In genomic region chr12:50050410-50051280, GRCh38 we compare ENCODE assay signal across 9 cellular contexts. TPM values are rescaled to one million over a fixed set of nuclear protein-coding genes. Genes with fewer than 3 reads are reported as not detected.
DNase-seq lines count a peak whose midpoint lies in the region; ATAC-seq and TF ChIP-seq lines count a peak whose summit lies in the region.
"Had no signal": no experiment of that assay in that cellular context is flagged by ENCODE, and none has a peak within 500 bp of the region (broad histone marks: within the 10 kb centered on the region; RNA-seq: fewer than 3 reads in every experiment).

No MANE protein-coding gene starts in this region.

- no peaks in the 10 kb centered on the region for H3K36me3 Mint-ChIP-seq in naive thymus-derived CD4-positive, alpha-beta T cell

- no peaks in the 10 kb centered on the region for H3K36me3 ChIP-seq in naive thymus-derived CD4-positive, alpha-beta T cell (ENCODE audit: control insufficient read depth in 2 of 3, insufficient read depth in 3 of 3, low read length in 3 of 3)

- DNase-seq in AG09309 (ENCODE audit: low read depth), result no peak
- peak; percentile 3 for DNase-seq in NCI-H2227 treated with DMSO at 0.1 percent for 48 hours (lab: John Stamatoyannopoulos, UW)
- DNase-seq in epithelial cell of esophagus (ENCODE audit: low read depth), result peak; percentile 48
- DNase-seq in naive thymus-derived CD4-positive, alpha-beta T cell, result no peak
- no peak for DNase-seq in activated CD8-positive, alpha-beta memory T cell treated with anti-CD3 and anti-CD28 coated beads, Interleukin-2, amount 50 U/mL, for 48 hours
- DNase-seq in mucosa of gallbladder (ENCODE audit: low spot score), result no peak

- H3K9me3 Mint-ChIP-seq in naive thymus-derived CD4-positive, alpha-beta T cell, result peaks cover 0 to under 1% (median 0%) of the 10 kb centered on the region in 11 donors

- POLR2A ChIA-PET in naive thymus-derived CD4-positive, alpha-beta T cell (lab: Charles Lee), result no interaction called here

- H3K27me3 ChIP-seq in naive thymus-derived CD4-positive, alpha-beta T cell (ENCODE audit: control insufficient read depth in 2 of 2, insufficient read depth in 2 of 2, low read length in 2 of 2), result no peaks in the 10 kb centered on the region

- intact Hi-C loops in naive thymus-derived CD4-positive, alpha-beta T cell (cut with micrococcal nuclease), result loop anchor here in 1 of 2 donors (10.0 kb wide), 1 partner anchor 206 kb away; the partner anchor contains the start of gene BCDIN3D

- H3K9me3 ChIP-seq in naive thymus-derived CD4-positive, alpha-beta T cell (ENCODE audit: control insufficient read depth in 2 of 3, low read length in 3 of 3), result no peaks in the 10 kb centered on the region

- H3K27ac ChIP-seq in naive thymus-derived CD4-positive, alpha-beta T cell (ENCODE audit: low read depth, low read length), result no peak overlapping the region

- H3K4me3 ChIP-seq in AG09309 (ENCODE audit: control insufficient read depth, low read depth, low read length) (peak overlapping the region; percentile 26), epithelial cell of esophagus (ENCODE audit: low read length) (peak overlapping the region; percentile 11)
- H3K4me3 ChIP-seq in naive thymus-derived CD4-positive, alpha-beta T cell (ENCODE audit: low read length), result no peak overlapping the region

- H3K4me1 ChIP-seq in naive thymus-derived CD4-positive, alpha-beta T cell (ENCODE audit: control insufficient read depth in 2 of 2, insufficient read depth in 2 of 2, low read length in 2 of 2), result peaks cover 0 to 1% of the 10 kb centered on the region in 2 donors

- peak; percentile 52 for ATAC-seq in naive thymus-derived CD4-positive, alpha-beta T cell
- ATAC-seq in GM21717 (IDR thresholded peaks at IDR 0.05; ENCODE audit: unreplicated experiment) (no peak), GM19463 (IDR thresholded peaks at IDR 0.05; ENCODE audit: unreplicated experiment) (no peak)

- TF ChIP-seq CTCF in AG09309 (IDR thresholded peaks at IDR 0.05; ENCODE audit: control insufficient read depth, insufficient read depth, low read depth, low read length, missing control alignments) (no peak), epithelial cell of esophagus (IDR thresholded peaks at IDR 0.05; ENCODE audit: insufficient read depth, low read depth, low read length, missing control alignments) (no peak)

- peaks cover 43 to 63% (median 44%) of the 10 kb centered on the region in 5 donors for H3K27me3 Mint-ChIP-seq in naive thymus-derived CD4-positive, alpha-beta T cell

- CTCF ChIA-PET in naive thymus-derived CD4-positive, alpha-beta T cell (lab: Charles Lee), result interaction anchor here (0.7 to 1.8 kb wide), 4 partner anchors 8 to 83 kb away, joined by 4 to 5 read pairs (median 4); no protein-coding TSS in a partner anchor

- H3K4me1 Mint-ChIP-seq in naive thymus-derived CD4-positive, alpha-beta T cell, result peaks cover under 1 to 11% (median 5%) of the 10 kb centered on the region in 7 donors

- H3K27ac Mint-ChIP-seq in naive thymus-derived CD4-positive, alpha-beta T cell, result no peak overlapping the region

- H3K4me3 Mint-ChIP-seq in naive thymus-derived CD4-positive, alpha-beta T cell, result peak overlapping the region in 4 of 10 donors; percentile 18 to 54 (median 32)

RNA-seq across cellular contexts. Expression of gene ASIC1, which starts 6.8 kb away (rescaled TPM):
- total RNA-seq in naive thymus-derived CD4-positive, alpha-beta T cell, result 10 to 100 TPM in 1 of 5 experiments, 1 to 10 TPM in 3, under 1 TPM in 1; 0.34 to 10.1 (median 2.0) TPM
- polyA plus RNA-seq in naive thymus-derived CD4-positive, alpha-beta T cell, result under 1 TPM; 0.14 to 0.51 TPM
- total RNA-seq in mucosa of gallbladder, result 4.1 TPM

RNA-seq across cellular contexts. Expression of gene RACGAP1, which starts 25.4 kb away (rescaled TPM):
- 100 to 1,000 TPM in 1 of 5 experiments, 10 to 100 TPM in 1, 1 to 10 TPM in 3; 4.2 to 111 (median 8.0) TPM for total RNA-seq in naive thymus-derived CD4-positive, alpha-beta T cell
- 10 to 100 TPM in 1 of 2 donors, 1 to 10 TPM in 1; 8.6 to 11.1 TPM for polyA plus RNA-seq in naive thymus-derived CD4-positive, alpha-beta T cell
- 16.6 TPM for total RNA-seq in mucosa of gallbladder

RNA-seq across cellular contexts. Expression of gene SMARCD1, which starts 34.5 kb away (rescaled TPM):
- 10 to 100 TPM; 65.1 to 88.5 (median 67.5) TPM for total RNA-seq in naive thymus-derived CD4-positive, alpha-beta T cell
- polyA plus RNA-seq in naive thymus-derived CD4-positive, alpha-beta T cell, result 10 to 100 TPM in 1 of 2 donors, 1 to 10 TPM in 1; 9.5 to 16.6 TPM
- total RNA-seq in mucosa of gallbladder, result 49.5 TPM

RNA-seq across cellular contexts. Expression of gene GPD1, which starts 53.2 kb away (rescaled TPM):
- 1 to 10 TPM in 2 of 5 experiments, under 1 TPM in 3; 0.50 to 1.5 (median 0.60) TPM for total RNA-seq in naive thymus-derived CD4-positive, alpha-beta T cell
- not detected for polyA plus RNA-seq in naive thymus-derived CD4-positive, alpha-beta T cell
- 21.5 TPM for total RNA-seq in mucosa of gallbladder
- total RNA-seq: epithelial cell of proximal tubule had no signal

Comparison
In these comparisons a context has a peak if more than half of its experiments do, and no peak if none do; other contexts are left out.
1. DNase-seq: peak in NCI-H2227 treated with DMSO at 0.1 percent for 48 hours (single experiment) and epithelial cell of esophagus (single experiment); none in AG09309 (single experiment), naive thymus-derived CD4-positive, alpha-beta T cell (0 of 9), activated CD8-positive, alpha-beta memory T cell treated with anti-CD3 and anti-CD28 coated beads, Interleukin-2, amount 50 U/mL, for 48 hours (single experiment) and mucosa of gallbladder (single experiment).